ENCODE assay signal across 1 cellular context in the genomic region with DNA sequence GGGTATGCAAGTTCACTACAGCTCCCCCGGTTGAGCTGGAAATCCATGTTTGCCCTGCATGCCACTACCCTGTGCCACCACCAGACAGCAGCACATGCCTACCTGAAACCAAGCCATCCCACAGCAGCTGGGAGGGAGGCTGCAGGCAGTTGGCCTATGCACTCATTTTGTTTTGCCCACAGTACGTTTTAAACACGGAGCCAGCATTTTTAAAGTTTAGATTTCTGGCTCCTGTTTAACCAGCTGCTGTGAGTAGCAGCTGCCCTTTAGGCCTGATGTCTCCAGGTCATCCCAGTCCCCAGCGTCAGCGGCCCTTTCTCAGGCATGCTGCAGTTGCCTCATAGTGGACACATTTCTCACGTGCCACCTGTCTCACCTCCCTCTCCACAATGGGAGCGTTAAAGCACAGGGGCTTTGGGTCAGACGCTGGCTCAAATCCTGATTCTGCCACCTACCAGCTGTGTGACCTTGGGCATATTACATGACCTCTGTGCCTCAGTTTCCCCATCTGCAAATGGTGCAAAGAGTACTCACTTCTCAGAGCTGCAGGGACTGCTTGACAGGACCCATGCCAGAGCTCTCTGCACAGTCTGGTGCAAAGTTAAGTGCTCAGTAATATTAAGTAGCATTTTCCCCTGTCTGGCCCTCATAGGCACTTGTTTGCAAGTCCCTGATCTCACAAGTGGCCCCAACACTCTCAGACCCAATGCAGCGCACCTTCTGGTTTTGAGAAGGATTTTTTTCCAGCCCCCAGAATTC.
A peak's percentile ranks its signal among the peaks of the same experiment; 100 is the strongest.
TF ChIP-seq lines count a peak whose summit lies in the region.

No MANE protein-coding gene starts in this region.

TF ChIP-seq in HepG2, 621 proteins besides CTCF, POLR2A, EP300 and RAD21 (continued from another document and continues in another):
- TF ChIP-seq, protein P1, sequence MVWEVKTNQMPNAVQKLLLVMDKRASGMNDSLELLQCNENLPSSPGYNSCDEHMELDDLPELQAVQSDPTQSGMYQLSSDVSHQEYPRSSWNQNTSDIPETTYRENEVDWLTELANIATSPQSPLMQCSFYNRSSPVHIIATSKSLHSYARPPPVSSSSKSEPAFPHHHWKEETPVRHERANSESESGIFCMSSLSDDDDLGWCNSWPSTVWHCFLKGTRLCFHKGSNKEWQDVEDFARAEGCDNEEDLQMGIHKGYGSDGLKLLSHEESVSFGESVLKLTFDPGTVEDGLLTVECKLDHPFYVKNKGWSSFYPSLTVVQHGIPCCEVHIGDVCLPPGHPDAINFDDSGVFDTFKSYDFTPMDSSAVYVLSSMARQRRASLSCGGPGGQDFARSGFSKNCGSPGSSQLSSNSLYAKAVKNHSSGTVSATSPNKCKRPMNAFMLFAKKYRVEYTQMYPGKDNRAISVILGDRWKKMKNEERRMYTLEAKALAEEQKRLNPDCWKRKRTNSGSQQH (CRISPR knock-in tag; IDR thresholded peaks at IDR 0.05; ENCODE audit: low read depth): 0 out of 2 replicates have a peak, but pooled peaks have one; percentile 57
- no peak for TF ChIP-seq ZNF337 (CRISPR knock-in tag; IDR thresholded peaks at IDR 0.05; ENCODE audit: borderline replicate concordance, low read depth)
- TF ChIP-seq, protein P2, sequence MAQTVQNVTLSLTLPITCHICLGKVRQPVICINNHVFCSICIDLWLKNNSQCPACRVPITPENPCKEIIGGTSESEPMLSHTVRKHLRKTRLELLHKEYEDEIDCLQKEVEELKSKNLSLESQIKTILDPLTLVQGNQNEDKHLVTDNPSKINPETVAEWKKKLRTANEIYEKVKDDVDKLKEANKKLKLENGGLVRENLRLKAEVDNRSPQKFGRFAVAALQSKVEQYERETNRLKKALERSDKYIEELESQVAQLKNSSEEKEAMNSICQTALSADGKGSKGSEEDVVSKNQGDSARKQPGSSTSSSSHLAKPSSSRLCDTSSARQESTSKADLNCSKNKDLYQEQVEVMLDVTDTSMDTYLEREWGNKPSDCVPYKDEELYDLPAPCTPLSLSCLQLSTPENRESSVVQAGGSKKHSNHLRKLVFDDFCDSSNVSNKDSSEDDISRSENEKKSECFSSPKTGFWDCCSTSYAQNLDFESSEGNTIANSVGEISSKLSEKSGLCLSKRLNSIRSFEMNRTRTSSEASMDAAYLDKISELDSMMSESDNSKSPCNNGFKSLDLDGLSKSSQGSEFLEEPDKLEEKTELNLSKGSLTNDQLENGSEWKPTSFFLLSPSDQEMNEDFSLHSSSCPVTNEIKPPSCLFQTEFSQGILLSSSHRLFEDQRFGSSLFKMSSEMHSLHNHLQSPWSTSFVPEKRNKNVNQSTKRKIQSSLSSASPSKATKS (CRISPR knock-in tag; IDR thresholded peaks at IDR 0.05): no peak
- peak; percentile 68; the same call in 1 of the 2 replicates for TF ChIP-seq KAT7 (CRISPR knock-in tag; IDR thresholded peaks at IDR 0.05; ENCODE audit: borderline replicate concordance)
- TF ChIP-seq, protein P3, sequence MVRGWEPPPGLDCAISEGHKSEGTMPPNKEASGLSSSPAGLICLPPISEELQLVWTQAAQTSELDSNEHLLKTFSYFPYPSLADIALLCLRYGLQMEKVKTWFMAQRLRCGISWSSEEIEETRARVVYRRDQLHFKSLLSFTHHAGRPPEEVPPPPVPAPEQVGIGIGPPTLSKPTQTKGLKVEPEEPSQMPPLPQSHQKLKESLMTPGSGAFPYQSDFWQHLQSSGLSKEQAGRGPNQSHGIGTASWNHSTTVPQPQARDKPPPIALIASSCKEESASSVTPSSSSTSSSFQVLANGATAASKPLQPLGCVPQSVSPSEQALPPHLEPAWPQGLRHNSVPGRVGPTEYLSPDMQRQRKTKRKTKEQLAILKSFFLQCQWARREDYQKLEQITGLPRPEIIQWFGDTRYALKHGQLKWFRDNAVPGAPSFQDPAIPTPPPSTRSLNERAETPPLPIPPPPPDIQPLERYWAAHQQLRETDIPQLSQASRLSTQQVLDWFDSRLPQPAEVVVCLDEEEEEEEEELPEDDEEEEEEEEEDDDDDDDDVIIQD (CRISPR knock-in tag; IDR thresholded peaks at IDR 0.05; ENCODE audit: low read depth): peak; percentile 61; the same call in 1 of the 2 replicates
- TF ChIP-seq, protein P4, sequence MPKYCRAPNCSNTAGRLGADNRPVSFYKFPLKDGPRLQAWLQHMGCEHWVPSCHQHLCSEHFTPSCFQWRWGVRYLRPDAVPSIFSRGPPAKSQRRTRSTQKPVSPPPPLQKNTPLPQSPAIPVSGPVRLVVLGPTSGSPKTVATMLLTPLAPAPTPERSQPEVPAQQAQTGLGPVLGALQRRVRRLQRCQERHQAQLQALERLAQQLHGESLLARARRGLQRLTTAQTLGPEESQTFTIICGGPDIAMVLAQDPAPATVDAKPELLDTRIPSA (CRISPR knock-in tag; IDR thresholded peaks at IDR 0.05; ENCODE audit: borderline replicate concordance): no peak
- no peak for TF ChIP-seq ZNF558 (CRISPR knock-in tag; IDR thresholded peaks at IDR 0.05; ENCODE audit: borderline replicate concordance)
- no peak for TF ChIP-seq ARNT (IDR thresholded peaks at IDR 0.05)
- TF ChIP-seq, protein P5, sequence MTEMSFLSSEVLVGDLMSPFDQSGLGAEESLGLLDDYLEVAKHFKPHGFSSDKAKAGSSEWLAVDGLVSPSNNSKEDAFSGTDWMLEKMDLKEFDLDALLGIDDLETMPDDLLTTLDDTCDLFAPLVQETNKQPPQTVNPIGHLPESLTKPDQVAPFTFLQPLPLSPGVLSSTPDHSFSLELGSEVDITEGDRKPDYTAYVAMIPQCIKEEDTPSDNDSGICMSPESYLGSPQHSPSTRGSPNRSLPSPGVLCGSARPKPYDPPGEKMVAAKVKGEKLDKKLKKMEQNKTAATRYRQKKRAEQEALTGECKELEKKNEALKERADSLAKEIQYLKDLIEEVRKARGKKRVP (CRISPR knock-in tag; IDR thresholded peaks at IDR 0.05): 0 out of 4 replicates have a peak, but pooled peaks of 1 of the 2 experiments have one; percentile 27
- no peak for TF ChIP-seq KDM6A (CRISPR knock-in tag; IDR thresholded peaks at IDR 0.05; ENCODE audit: low read depth)
- TF ChIP-seq HOXA9 (CRISPR knock-in tag; IDR thresholded peaks at IDR 0.05; ENCODE audit: borderline replicate concordance): no peak
- TF ChIP-seq, protein P6, sequence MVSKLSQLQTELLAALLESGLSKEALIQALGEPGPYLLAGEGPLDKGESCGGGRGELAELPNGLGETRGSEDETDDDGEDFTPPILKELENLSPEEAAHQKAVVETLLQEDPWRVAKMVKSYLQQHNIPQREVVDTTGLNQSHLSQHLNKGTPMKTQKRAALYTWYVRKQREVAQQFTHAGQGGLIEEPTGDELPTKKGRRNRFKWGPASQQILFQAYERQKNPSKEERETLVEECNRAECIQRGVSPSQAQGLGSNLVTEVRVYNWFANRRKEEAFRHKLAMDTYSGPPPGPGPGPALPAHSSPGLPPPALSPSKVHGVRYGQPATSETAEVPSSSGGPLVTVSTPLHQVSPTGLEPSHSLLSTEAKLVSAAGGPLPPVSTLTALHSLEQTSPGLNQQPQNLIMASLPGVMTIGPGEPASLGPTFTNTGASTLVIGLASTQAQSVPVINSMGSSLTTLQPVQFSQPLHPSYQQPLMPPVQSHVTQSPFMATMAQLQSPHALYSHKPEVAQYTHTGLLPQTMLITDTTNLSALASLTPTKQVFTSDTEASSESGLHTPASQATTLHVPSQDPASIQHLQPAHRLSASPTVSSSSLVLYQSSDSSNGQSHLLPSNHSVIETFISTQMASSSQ (IDR thresholded peaks at IDR 0.05; ENCODE audit: low read depth): no peak
- TF ChIP-seq, protein P6 (CRISPR knock-in tag; IDR thresholded peaks at IDR 0.05; ENCODE audit: borderline replicate concordance): no peak
- peak; percentile 64; the same call in 1 of the 2 replicates for TF ChIP-seq ZNF331 (CRISPR knock-in tag; IDR thresholded peaks at IDR 0.05)
- TF ChIP-seq, protein P7, sequence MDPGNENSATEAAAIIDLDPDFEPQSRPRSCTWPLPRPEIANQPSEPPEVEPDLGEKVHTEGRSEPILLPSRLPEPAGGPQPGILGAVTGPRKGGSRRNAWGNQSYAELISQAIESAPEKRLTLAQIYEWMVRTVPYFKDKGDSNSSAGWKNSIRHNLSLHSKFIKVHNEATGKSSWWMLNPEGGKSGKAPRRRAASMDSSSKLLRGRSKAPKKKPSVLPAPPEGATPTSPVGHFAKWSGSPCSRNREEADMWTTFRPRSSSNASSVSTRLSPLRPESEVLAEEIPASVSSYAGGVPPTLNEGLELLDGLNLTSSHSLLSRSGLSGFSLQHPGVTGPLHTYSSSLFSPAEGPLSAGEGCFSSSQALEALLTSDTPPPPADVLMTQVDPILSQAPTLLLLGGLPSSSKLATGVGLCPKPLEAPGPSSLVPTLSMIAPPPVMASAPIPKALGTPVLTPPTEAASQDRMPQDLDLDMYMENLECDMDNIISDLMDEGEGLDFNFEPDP (CRISPR knock-in tag; conservative IDR thresholded peaks at IDR 0.05): 0 out of 2 replicates have a peak, but pooled peaks have one; percentile 88
- peak; percentile 94 for TF ChIP-seq ZNF224 (CRISPR knock-in tag; IDR thresholded peaks at IDR 0.05)
- no peak; the same call in 1 of the 2 replicates for TF ChIP-seq HMG20A (CRISPR knock-in tag; IDR thresholded peaks at IDR 0.05; ENCODE audit: borderline replicate concordance)
- TF ChIP-seq ZNF777 (CRISPR knock-in tag; IDR thresholded peaks at IDR 0.05): no peak
- peak; percentile 58; the same call in 1 of the 2 replicates for TF ChIP-seq ZNF232 (CRISPR knock-in tag; IDR thresholded peaks at IDR 0.05; ENCODE audit: borderline replicate concordance)
- TF ChIP-seq, protein P8, sequence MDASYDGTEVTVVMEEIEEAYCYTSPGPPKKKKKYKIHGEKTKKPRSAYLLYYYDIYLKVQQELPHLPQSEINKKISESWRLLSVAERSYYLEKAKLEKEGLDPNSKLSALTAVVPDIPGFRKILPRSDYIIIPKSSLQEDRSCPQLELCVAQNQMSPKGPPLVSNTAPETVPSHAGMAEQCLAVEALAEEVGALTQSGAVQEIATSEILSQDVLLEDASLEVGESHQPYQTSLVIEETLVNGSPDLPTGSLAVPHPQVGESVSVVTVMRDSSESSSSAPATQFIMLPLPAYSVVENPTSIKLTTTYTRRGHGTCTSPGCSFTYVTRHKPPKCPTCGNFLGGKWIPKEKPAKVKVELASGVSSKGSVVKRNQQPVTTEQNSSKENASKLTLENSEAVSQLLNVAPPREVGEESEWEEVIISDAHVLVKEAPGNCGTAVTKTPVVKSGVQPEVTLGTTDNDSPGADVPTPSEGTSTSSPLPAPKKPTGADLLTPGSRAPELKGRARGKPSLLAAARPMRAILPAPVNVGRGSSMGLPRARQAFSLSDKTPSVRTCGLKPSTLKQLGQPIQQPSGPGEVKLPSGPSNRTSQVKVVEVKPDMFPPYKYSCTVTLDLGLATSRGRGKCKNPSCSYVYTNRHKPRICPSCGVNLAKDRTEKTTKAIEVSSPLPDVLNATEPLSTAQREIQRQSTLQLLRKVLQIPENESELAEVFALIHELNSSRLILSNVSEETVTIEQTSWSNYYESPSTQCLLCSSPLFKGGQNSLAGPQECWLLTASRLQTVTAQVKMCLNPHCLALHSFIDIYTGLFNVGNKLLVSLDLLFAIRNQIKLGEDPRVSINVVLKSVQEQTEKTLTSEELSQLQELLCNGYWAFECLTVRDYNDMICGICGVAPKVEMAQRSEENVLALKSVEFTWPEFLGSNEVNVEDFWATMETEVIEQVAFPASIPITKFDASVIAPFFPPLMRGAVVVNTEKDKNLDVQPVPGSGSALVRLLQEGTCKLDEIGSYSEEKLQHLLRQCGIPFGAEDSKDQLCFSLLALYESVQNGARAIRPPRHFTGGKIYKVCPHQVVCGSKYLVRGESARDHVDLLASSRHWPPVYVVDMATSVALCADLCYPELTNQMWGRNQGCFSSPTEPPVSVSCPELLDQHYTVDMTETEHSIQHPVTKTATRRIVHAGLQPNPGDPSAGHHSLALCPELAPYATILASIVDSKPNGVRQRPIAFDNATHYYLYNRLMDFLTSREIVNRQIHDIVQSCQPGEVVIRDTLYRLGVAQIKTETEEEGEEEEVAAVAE (CRISPR knock-in tag; IDR thresholded peaks at IDR 0.05; ENCODE audit: borderline replicate concordance): no peak; the same call in 1 of the 2 replicates
- TF ChIP-seq ZNF207 (IDR thresholded peaks at IDR 0.05; ENCODE audit: borderline replicate concordance): no peak
- no peak; the same call in 1 of the 2 replicates for TF ChIP-seq ZNF143 (CRISPR knock-in tag; IDR thresholded peaks at IDR 0.05)
- TF ChIP-seq HNF4G (IDR thresholded peaks at IDR 0.05; ENCODE audit: borderline replicate concordance, low read depth, low read length): no peak
- 0 out of 2 replicates have a peak, but pooled peaks have one; percentile 39 for TF ChIP-seq HNF4G (CRISPR knock-in tag; IDR thresholded peaks at IDR 0.05; ENCODE audit: borderline replicate concordance, low read depth)
- peak; percentile 69; the same call in 1 of the 2 replicates for TF ChIP-seq NRL (CRISPR knock-in tag; IDR thresholded peaks at IDR 0.05; ENCODE audit: borderline replicate concordance)
- peak; percentile 90 for TF ChIP-seq PHF5A (CRISPR knock-in tag; IDR thresholded peaks at IDR 0.05; ENCODE audit: low read depth, unreplicated experiment)
- no peak for TF ChIP-seq ONECUT2 (CRISPR knock-in tag; IDR thresholded peaks at IDR 0.05)
- TF ChIP-seq SYNCRIP (IDR thresholded peaks at IDR 0.05; ENCODE audit: insufficient read depth, low read depth, low read length): no peak
- TF ChIP-seq, protein P9, sequence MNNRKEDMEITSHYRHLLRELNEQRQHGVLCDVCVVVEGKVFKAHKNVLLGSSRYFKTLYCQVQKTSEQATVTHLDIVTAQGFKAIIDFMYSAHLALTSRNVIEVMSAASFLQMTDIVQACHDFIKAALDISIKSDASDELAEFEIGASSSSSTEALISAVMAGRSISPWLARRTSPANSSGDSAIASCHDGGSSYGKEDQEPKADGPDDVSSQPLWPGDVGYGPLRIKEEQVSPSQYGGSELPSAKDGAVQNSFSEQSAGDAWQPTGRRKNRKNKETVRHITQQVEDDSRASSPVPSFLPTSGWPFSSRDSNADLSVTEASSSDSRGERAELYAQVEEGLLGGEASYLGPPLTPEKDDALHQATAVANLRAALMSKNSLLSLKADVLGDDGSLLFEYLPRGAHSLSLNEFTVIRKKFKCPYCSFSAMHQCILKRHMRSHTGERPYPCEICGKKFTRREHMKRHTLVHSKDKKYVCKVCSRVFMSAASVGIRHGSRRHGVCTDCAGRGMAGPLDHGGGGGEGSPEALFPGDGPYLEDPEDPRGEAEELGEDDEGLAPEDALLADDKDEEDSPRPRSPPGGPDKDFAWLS (CRISPR knock-in tag; IDR thresholded peaks at IDR 0.05; ENCODE audit: borderline replicate concordance): no peak
- no peak for TF ChIP-seq TARDBP (CRISPR knock-in tag; IDR thresholded peaks at IDR 0.05)
- no peak for TF ChIP-seq ZNF644 (CRISPR knock-in tag; IDR thresholded peaks at IDR 0.05; ENCODE audit: low read depth)
- peak; percentile 54; the same call in 1 of the 2 replicates for TF ChIP-seq ZNF563 (CRISPR knock-in tag; IDR thresholded peaks at IDR 0.05)
- TF ChIP-seq ZNF333 (CRISPR knock-in tag; IDR thresholded peaks at IDR 0.05; ENCODE audit: borderline replicate concordance): peak; percentile 71; the same call in 1 of the 2 replicates
- peak; percentile 56; the same call in 1 of the 2 replicates for TF ChIP-seq ZNF230 (CRISPR knock-in tag; IDR thresholded peaks at IDR 0.05)
- peak; percentile 77; the same call in 1 of the 2 replicates for TF ChIP-seq ZNF713 (CRISPR knock-in tag; IDR thresholded peaks at IDR 0.05)
